19 cellular contexts compared by ENCODE assay signal in genomic region chr7:1362301-1362700, GRCh38.
"Had no signal": no experiment of that assay in that cellular context is flagged by ENCODE, and none has a peak within 500 bp of the region (broad histone marks: within the 10 kb centered on the region; RNA-seq: fewer than 3 reads in every experiment).

No MANE protein-coding gene starts in this region.

- H3K9me3 ChIP-seq: ascending aorta had no signal

- H3K36me3 ChIP-seq: ascending aorta had no signal

- H3K27me3 ChIP-seq: ascending aorta, body of pancreas had no signal

- FAIRE-seq: bronchial epithelial cell, RCC 7860 had no signal

- H3K4me3 ChIP-seq: ascending aorta, body of pancreas had no signal

- ATAC-seq: activated CD8-positive, alpha-beta memory T cell treated with anti-CD3 and anti-CD28 coated beads, Interleukin-2, amount 10 ng/mL, durations not matched to agents 7 days and 5 days; body of pancreas; WTC11 had no signal

- H3K4me1 ChIP-seq: ascending aorta, body of pancreas had no signal

- H3K27ac ChIP-seq: ascending aorta, body of pancreas had no signal

- DNase-seq: activated CD4-positive, alpha-beta T cell treated with anti-CD3 and anti-CD28 coated beads for 1 hour; activated CD4-positive, alpha-beta T cell treated with anti-CD3 and anti-CD28 coated beads, Interleukin-2, amount 10 ng/mL, durations not matched to agents 24 days and 14 days; activated CD4-positive, alpha-beta T cell treated with anti-CD3 and anti-CD28 coated beads, Interleukin-2, amount 50 U/mL, for 48 hours; activated CD8-positive, alpha-beta memory T cell treated with anti-CD3 and anti-CD28 coated beads, Interleukin-2, amount 10 ng/mL, durations not matched to agents 7 days and 5 days; activated effector memory CD4-positive, alpha-beta T cell treated with Interleukin-2 at 50 U/mL for 16 hours; activated naive CD4-positive, alpha-beta T cell; activated T-cell treated with anti-CD3 and anti-CD28 coated beads, Interleukin-2, amount 50 U/mL, for 24 hours; body of pancreas; KG1; NCI-H1048; NCI-H146; NCI-H187 treated with DMSO at 0.1 percent for 48 hours; NCI-H2081 treated with DMSO at 0.1 percent for 48 hours; NCI-H446; NCI-H524 had no signal
